Comparison of ENCODE assay signal across 2 cellular contexts in the genomic region with DNA sequence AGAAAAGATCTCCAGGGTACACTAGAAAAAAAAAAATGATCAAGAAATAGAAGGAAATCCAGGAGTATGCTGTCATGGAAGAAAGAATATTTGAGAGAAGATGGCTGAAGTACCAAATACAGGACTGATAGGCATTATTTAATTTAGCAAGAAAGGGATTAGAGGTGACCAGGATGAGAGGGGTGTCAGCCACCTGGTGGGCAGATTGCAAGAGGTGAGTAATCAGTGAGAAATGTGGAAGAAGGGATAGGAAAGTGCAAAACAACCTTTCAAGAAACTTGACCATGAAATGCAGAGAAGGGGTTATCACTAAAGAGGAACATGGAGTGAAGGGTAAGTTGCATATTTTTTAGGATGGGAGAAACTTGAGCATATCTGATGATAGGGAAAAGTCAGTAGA.
TF ChIP-seq lines count a peak whose summit lies in the region.

No MANE protein-coding gene starts in this region.

TF ChIP-seq in GM23338, 12 proteins besides CTCF, POLR2A, EP300 and RAD21 (continued from another document):
- TF ChIP-seq, protein P1, sequence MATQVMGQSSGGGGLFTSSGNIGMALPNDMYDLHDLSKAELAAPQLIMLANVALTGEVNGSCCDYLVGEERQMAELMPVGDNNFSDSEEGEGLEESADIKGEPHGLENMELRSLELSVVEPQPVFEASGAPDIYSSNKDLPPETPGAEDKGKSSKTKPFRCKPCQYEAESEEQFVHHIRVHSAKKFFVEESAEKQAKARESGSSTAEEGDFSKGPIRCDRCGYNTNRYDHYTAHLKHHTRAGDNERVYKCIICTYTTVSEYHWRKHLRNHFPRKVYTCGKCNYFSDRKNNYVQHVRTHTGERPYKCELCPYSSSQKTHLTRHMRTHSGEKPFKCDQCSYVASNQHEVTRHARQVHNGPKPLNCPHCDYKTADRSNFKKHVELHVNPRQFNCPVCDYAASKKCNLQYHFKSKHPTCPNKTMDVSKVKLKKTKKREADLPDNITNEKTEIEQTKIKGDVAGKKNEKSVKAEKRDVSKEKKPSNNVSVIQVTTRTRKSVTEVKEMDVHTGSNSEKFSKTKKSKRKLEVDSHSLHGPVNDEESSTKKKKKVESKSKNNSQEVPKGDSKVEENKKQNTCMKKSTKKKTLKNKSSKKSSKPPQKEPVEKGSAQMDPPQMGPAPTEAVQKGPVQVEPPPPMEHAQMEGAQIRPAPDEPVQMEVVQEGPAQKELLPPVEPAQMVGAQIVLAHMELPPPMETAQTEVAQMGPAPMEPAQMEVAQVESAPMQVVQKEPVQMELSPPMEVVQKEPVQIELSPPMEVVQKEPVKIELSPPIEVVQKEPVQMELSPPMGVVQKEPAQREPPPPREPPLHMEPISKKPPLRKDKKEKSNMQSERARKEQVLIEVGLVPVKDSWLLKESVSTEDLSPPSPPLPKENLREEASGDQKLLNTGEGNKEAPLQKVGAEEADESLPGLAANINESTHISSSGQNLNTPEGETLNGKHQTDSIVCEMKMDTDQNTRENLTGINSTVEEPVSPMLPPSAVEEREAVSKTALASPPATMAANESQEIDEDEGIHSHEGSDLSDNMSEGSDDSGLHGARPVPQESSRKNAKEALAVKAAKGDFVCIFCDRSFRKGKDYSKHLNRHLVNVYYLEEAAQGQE (IDR thresholded peaks at IDR 0.05; ENCODE audit: unreplicated experiment), result no peak
- TF ChIP-seq CREB1 (CRISPR knock-in tag; IDR thresholded peaks at IDR 0.05; ENCODE audit: low read depth), result no peak
- no peak for TF ChIP-seq ZNF114 (CRISPR knock-in tag; IDR thresholded peaks at IDR 0.05)
- TF ChIP-seq, protein P2, sequence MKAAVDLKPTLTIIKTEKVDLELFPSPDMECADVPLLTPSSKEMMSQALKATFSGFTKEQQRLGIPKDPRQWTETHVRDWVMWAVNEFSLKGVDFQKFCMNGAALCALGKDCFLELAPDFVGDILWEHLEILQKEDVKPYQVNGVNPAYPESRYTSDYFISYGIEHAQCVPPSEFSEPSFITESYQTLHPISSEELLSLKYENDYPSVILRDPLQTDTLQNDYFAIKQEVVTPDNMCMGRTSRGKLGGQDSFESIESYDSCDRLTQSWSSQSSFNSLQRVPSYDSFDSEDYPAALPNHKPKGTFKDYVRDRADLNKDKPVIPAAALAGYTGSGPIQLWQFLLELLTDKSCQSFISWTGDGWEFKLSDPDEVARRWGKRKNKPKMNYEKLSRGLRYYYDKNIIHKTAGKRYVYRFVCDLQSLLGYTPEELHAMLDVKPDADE (IDR thresholded peaks at IDR 0.05), result no peak

TF ChIP-seq in WTC11, 78 proteins besides CTCF, POLR2A, EP300 and RAD21 (continued from another document):
- TF ChIP-seq IRF1 (CRISPR knock-in tag; IDR thresholded peaks at IDR 0.05), result no peak
- no peak for TF ChIP-seq RORB (CRISPR knock-in tag; IDR thresholded peaks at IDR 0.05)
- no peak for TF ChIP-seq MYBL2 (CRISPR knock-in tag; IDR thresholded peaks at IDR 0.05)
- TF ChIP-seq, protein P3, sequence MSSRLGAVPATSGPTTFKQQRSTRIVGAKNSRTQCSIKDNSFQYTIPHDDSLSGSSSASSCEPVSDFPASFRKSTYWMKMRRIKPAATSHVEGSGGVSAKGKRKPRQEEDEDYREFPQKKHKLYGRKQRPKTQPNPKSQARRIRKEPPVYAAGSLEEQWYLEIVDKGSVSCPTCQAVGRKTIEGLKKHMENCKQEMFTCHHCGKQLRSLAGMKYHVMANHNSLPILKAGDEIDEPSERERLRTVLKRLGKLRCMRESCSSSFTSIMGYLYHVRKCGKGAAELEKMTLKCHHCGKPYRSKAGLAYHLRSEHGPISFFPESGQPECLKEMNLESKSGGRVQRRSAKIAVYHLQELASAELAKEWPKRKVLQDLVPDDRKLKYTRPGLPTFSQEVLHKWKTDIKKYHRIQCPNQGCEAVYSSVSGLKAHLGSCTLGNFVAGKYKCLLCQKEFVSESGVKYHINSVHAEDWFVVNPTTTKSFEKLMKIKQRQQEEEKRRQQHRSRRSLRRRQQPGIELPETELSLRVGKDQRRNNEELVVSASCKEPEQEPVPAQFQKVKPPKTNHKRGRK (CRISPR knock-in tag; IDR thresholded peaks at IDR 0.05; ENCODE audit: borderline replicate concordance), result no peak
